8 cellular contexts compared by ENCODE assay signal in the genomic region with DNA sequence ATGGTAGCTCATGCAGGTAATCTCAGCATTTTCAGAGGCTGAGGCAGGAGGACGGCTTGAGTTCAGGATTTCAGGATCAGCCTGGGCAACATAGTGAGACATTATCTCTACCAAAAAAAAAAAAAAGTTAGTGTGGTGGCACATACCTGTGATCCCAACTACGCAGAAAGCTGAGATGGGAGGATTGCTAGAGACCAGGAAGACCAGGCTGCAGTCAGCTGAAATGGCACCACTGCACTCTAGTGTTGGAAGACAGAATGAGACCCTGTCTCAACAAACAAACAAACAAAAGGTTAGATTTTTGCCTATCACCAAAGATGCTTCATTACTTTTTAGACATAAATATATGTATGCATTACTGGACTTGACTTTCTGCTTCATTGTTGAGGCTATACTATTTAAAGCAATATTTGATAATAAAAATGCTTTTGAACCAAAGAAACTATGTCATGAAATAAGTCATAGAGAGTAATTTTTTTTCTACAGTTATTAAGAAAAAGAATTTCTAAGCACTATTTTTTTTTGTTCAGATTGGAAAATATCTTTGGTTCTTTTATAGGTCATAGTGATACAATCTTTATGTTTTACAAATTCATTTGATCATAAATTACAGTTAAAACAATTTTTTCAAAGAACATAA.
A peak's percentile ranks its signal among the peaks of the same experiment; 100 is the strongest.
DNase-seq lines count a peak whose midpoint lies in the region; ATAC-seq lines count a peak whose summit lies in the region.

No MANE protein-coding gene starts in this region.

- H3K36me3 ChIP-seq in SK-N-MC (ENCODE audit: insufficient read depth, low read length) = no peaks in the 10 kb centered on the region

- H3K27ac ChIP-seq in SK-N-MC = no peak overlapping the region

- DNase-seq in DMS153 treated with DMSO at 0.1 percent for 48 hours (lab: John Stamatoyannopoulos, UW; ENCODE audit: unreplicated experiment) (peak; percentile 33), HT1080 (ENCODE audit: low read depth) (peak; percentile 44), SK-N-MC (ENCODE audit: low read depth, low spot score) (peak; percentile 10), left kidney (ENCODE audit: low read depth, low spot score) (peak; percentile 68), T-helper 1 cell (no peak), HuH-7.5 (ENCODE audit: low spot score) (no peak)
- DNase-seq in effector CD8-positive, alpha-beta T cell (lab: John Stamatoyannopoulos, UW) = no peak

- no peaks in the 10 kb centered on the region for H3K9me3 ChIP-seq in SK-N-MC (ENCODE audit: low read depth, low read length)

- no peak overlapping the region for H3K9ac ChIP-seq in SK-N-MC (ENCODE audit: insufficient read length)

- H3K4me3 ChIP-seq in SK-N-MC = no peak overlapping the region

- no peak for ATAC-seq in activated CD4-positive, CD25-positive, alpha-beta regulatory T cell treated with anti-CD3 and anti-CD28 coated beads, Interleukin-2, amount 50 U/mL, for 24 hours

Comparison
In these comparisons a context has a peak if more than half of its experiments do, and no peak if none do; other contexts are left out.
1. DNase-seq: peak in DMS153 treated with DMSO at 0.1 percent for 48 hours (single experiment), HT1080 (single experiment), SK-N-MC (single experiment) and left kidney (single experiment); none in effector CD8-positive, alpha-beta T cell (single experiment), T-helper 1 cell (0 of 5) and HuH-7.5 (single experiment).